Comparison of ENCODE assay signal across 20 cellular contexts in genomic region chr9:137391411-137391754, GRCh38. TPM values are rescaled to one million over a fixed set of nuclear protein-coding genes. Genes with fewer than 3 reads are reported as not detected.
DNase-seq lines count a peak whose midpoint lies in the region; ATAC-seq, FAIRE-seq and TF ChIP-seq lines count a peak whose summit lies in the region.
"Had no signal": no experiment of that assay in that cellular context is flagged by ENCODE, and none has a peak within 500 bp of the region (broad histone marks: within the 10 kb centered on the region; RNA-seq: fewer than 3 reads in every experiment).

No MANE protein-coding gene starts in this region.

- no peak overlapping the region for H2BK15ac ChIP-seq in mesenchymal stem cell (ENCODE audit: low read depth, poor library complexity, severe bottlenecking)

- no peak overlapping the region for H2BK120ac ChIP-seq in mesenchymal stem cell (ENCODE audit: low read depth, low read length)

- ATAC-seq in HCT116 = peak; percentile 44; the same call in 1 of the 2 replicates
- ATAC-seq: K562 had no signal

- TF ChIP-seq POLR2A in HCT116 (IDR thresholded peaks at IDR 0.05; ENCODE audit: borderline replicate concordance, extremely low read depth, insufficient read depth, insufficient read length) (no peak), esophagus muscularis mucosa (IDR thresholded peaks at IDR 0.05; ENCODE audit: low read depth) (no peak)

- no peak overlapping the region for H3K14ac ChIP-seq in mesenchymal stem cell (ENCODE audit: low read length in 2 of 2)

- H3K27ac ChIP-seq in HCT116 (ENCODE audit: low read depth, low read length) = no peak overlapping the region
- peak overlapping the region; percentile 38 to 73 (median 58) for H3K27ac ChIP-seq in esophagus muscularis mucosa (replicated peaks in 1 of 4)
- H3K27ac ChIP-seq in mesenchymal stem cell (ENCODE audit: low read length, poor library complexity, severe bottlenecking) = no peak overlapping the region
- peak overlapping the region; percentile 57 for H3K27ac ChIP-seq in subcutaneous abdominal adipose tissue (ENCODE audit: low read depth, low read length)
- H3K27ac ChIP-seq: GM23248, PC-9 had no signal

- DNase-seq in HCT116 (ENCODE audit: low read depth, low spot score) = no peak
- no peak for DNase-seq in esophagus muscularis mucosa (ENCODE audit: extremely low spot score)
- no peak for DNase-seq in mesenchymal stem cell
- no peak for DNase-seq in stimulated activated CD4-positive, alpha-beta T cell treated with anti-CD3 and anti-CD28 coated beads, Interleukin-1b, Interleukin-23, amount 100 ng/mL, for 48 hours
- DNase-seq in chondrocyte (ENCODE audit: low spot score) = no peak
- no peak for DNase-seq in frontal cortex (ENCODE audit: low spot score in 2 of 2)
- DNase-seq in OCI-M2 (lab: John Stamatoyannopoulos, UW; ENCODE audit: unreplicated experiment) = no peak
- DNase-seq: activated CD4-positive, alpha-beta T cell treated with anti-CD3 and anti-CD28 coated beads for 4 hours; activated gamma-delta T cell; GM23248; natural killer cell; NCI-H2081 treated with DMSO at 0.1 percent for 48 hours; PC-9; SK-N-SH; stimulated activated CD4-positive, alpha-beta T cell treated with anti-CD3 and anti-CD28 coated beads, Interleukin-2, amount 100 ng/mL, for 24 hours had no signal

- BruUV-seq in HCT116 (replicated peaks; lab: Mats Ljungman, UMichigan) = no TSS peak

- no peak overlapping the region for H2BK12ac ChIP-seq in mesenchymal stem cell (ENCODE audit: low read length in 2 of 2)

- H3K4me3 ChIP-seq in HCT116 (replicated peaks in 1 of 2; ENCODE audit: low read depth in 1 of 2, low read length in 2 of 2) (no peak overlapping the region), esophagus muscularis mucosa (peak overlapping the region in 1 of 4 donors; percentile 14), mesenchymal stem cell (ENCODE audit: insufficient read depth in 1 of 2, low read depth in 1 of 2, low read length in 2 of 2) (no peak overlapping the region), subcutaneous abdominal adipose tissue (ENCODE audit: low read depth in 1 of 5, low read length in 5 of 5) (peak overlapping the region in 1 of 5 donors; percentile 31)
- H3K4me3 ChIP-seq: GM23248, K562, PC-9, prostate gland had no signal

- no peak overlapping the region for H3K9ac ChIP-seq in HCT116 (ENCODE audit: low read length)
- no peak overlapping the region for H3K9ac ChIP-seq in mesenchymal stem cell (ENCODE audit: low read length)
- peak overlapping the region in 1 of 5 donors; percentile 35 for H3K9ac ChIP-seq in subcutaneous abdominal adipose tissue (ENCODE audit: low read length in 5 of 5)
- H3K9ac ChIP-seq: GM23248, SK-N-SH had no signal

- no peak overlapping the region for H4K8ac ChIP-seq in mesenchymal stem cell (ENCODE audit: low read length)

- H3K18ac ChIP-seq in mesenchymal stem cell (ENCODE audit: low read depth in 1 of 2, low read length in 2 of 2) = no peak overlapping the region

- POLR2A ChIA-PET in HCT116 (lab: Charles Lee) = no interaction called here

- H4K20me1 ChIP-seq in HCT116 (ENCODE audit: insufficient read depth) = no peaks in the 10 kb centered on the region

- RAD21 ChIA-PET in HCT116 (lab: Charles Lee; ENCODE audit: low non-redundant PET in 1 of 2, low total read pairs in 2 of 2, uncharacterized antibody in 2 of 2, unreplicated experiment in 2 of 2) = no interaction called here

- no peak for TF ChIP-seq EP300 in esophagus muscularis mucosa (IDR thresholded peaks at IDR 0.05)

- H2AFZ ChIP-seq in HCT116 (ENCODE audit: low read depth, low read length, poor library complexity, severe bottlenecking) (no peak overlapping the region), mesenchymal stem cell (ENCODE audit: low read depth, low read length) (no peak overlapping the region)
- H2AFZ ChIP-seq: GM23248, PC-9 had no signal

- no peak overlapping the region for H2BK5ac ChIP-seq in mesenchymal stem cell (ENCODE audit: low read depth, low read length, poor library complexity, severe bottlenecking)

- no peak for TF ChIP-seq RAD21 in HCT116 (IDR thresholded peaks at IDR 0.05; ENCODE audit: low read depth)

- H3K4me1 ChIP-seq in HCT116 (ENCODE audit: control insufficient read depth in 1 of 2, insufficient read depth in 2 of 2, low read length in 2 of 2) = no peaks in the 10 kb centered on the region; a peak in 1 of 4 replicates
- peaks cover 14 to 19% (median 15%) of the 10 kb centered on the region in 4 donors for H3K4me1 ChIP-seq in esophagus muscularis mucosa
- H3K4me1 ChIP-seq in mesenchymal stem cell (ENCODE audit: control insufficient read depth, insufficient read depth, low read depth, low read length) = peaks cover 6% of the 10 kb centered on the region
- peaks cover 0 to 44% (median 6%) of the 10 kb centered on the region in 5 donors for H3K4me1 ChIP-seq in subcutaneous abdominal adipose tissue (ENCODE audit: control insufficient read depth in 5 of 5, insufficient read depth in 5 of 5, low read length in 5 of 5)
- H3K4me1 ChIP-seq: prostate gland had no signal

- no peak overlapping the region for H3K4ac ChIP-seq in mesenchymal stem cell (ENCODE audit: low read depth in 1 of 2, low read length in 2 of 2)

- H3K36me3 ChIP-seq in HCT116 (ENCODE audit: control insufficient read depth in 1 of 2, insufficient read depth in 2 of 2, low read length in 2 of 2) (no peaks in the 10 kb centered on the region), esophagus muscularis mucosa (peaks cover 0 to 60% (median 37%) of the 10 kb centered on the region in 4 donors), mesenchymal stem cell (ENCODE audit: control insufficient read depth in 1 of 2, insufficient read depth in 2 of 2, low read depth in 1 of 2, low read length in 2 of 2) (peaks cover 0 to 54% of the 10 kb centered on the region in 2 experiments), subcutaneous abdominal adipose tissue (ENCODE audit: control insufficient read depth in 5 of 5, insufficient read depth in 5 of 5, low read length in 5 of 5) (peaks cover 0 to 29% (median 10%) of the 10 kb centered on the region in 5 donors)
- H3K36me3 ChIP-seq: prostate gland had no signal

- H2AK5ac ChIP-seq in mesenchymal stem cell (ENCODE audit: low read length, severe bottlenecking) = no peak overlapping the region

- H3K79me1 ChIP-seq in mesenchymal stem cell (replicated peaks; ENCODE audit: low read length, poor library complexity, severe bottlenecking) = no peaks in the 10 kb centered on the region

- H3K9me3 ChIP-seq in HCT116 (ENCODE audit: control insufficient read depth in 1 of 2, insufficient read depth in 1 of 2, low read depth in 1 of 2, low read length in 2 of 2) (no peaks in the 10 kb centered on the region), esophagus muscularis mucosa (no peaks in the 10 kb centered on the region), mesenchymal stem cell (ENCODE audit: control insufficient read depth, low read length) (no peaks in the 10 kb centered on the region), subcutaneous abdominal adipose tissue (ENCODE audit: control insufficient read depth in 5 of 5, low read length in 5 of 5) (no peaks in the 10 kb centered on the region)
- H3K9me3 ChIP-seq: prostate gland, SK-N-SH had no signal

- H3K4me2 ChIP-seq in HCT116 (ENCODE audit: low read length) (no peak overlapping the region), mesenchymal stem cell (ENCODE audit: low read length, poor library complexity, severe bottlenecking) (no peak overlapping the region)
- H3K4me2 ChIP-seq: PC-9, SK-N-SH had no signal

- WGBS in esophagus muscularis mucosa = 81% methylated on average over 11 of the region's 22 CpGs
- WGBS in mesenchymal stem cell = 85% methylated on average over 22 of the region's 22 CpGs

- H3K27me3 Mint-ChIP-seq in chondrocyte (ENCODE audit: low read depth) = no peaks in the 10 kb centered on the region

- H3K4me3 Mint-ChIP-seq in chondrocyte (ENCODE audit: unreplicated experiment) = no peak overlapping the region
- H3K4me3 Mint-ChIP-seq: natural killer cell had no signal

- no peaks in the 10 kb centered on the region for H3K9me3 Mint-ChIP-seq in chondrocyte (ENCODE audit: low read depth)
- H3K9me3 Mint-ChIP-seq: natural killer cell had no signal

- peaks cover 5% of the 10 kb centered on the region for H3K36me3 Mint-ChIP-seq in chondrocyte (ENCODE audit: low read depth)
- H3K36me3 Mint-ChIP-seq: natural killer cell had no signal

- FAIRE-seq in frontal cortex (lab: Jason Lieb, UNC) = no peak
- FAIRE-seq: K562 had no signal

- H3K23ac ChIP-seq in mesenchymal stem cell (ENCODE audit: low read length in 2 of 2) = no peak overlapping the region

- peak overlapping the region; percentile 29 for H4K91ac ChIP-seq in mesenchymal stem cell (ENCODE audit: low read length)

- no peaks in the 10 kb centered on the region for H3K4me1 Mint-ChIP-seq in chondrocyte (ENCODE audit: low read depth)

- H3K27ac Mint-ChIP-seq in chondrocyte (ENCODE audit: unreplicated experiment) = no peak overlapping the region

- TF ChIP-seq CTCF in HCT116 (IDR thresholded peaks at IDR 0.05 in 2 of 3, conservative IDR thresholded peaks at IDR 0.05 in 1 of 3; ENCODE audit: borderline replicate concordance in 1 of 3, insufficient read depth in 1 of 3, low read depth in 2 of 3, low read length in 2 of 3) = no peak
- no peak for TF ChIP-seq CTCF in esophagus muscularis mucosa (IDR thresholded peaks at IDR 0.05)
- no peak for TF ChIP-seq CTCF in chondrocyte (IDR thresholded peaks at IDR 0.05)

- CTCF ChIA-PET in HCT116 (lab: Charles Lee) = no interaction called here

- H3K9me2 ChIP-seq in HCT116 (ENCODE audit: insufficient read depth) = no peaks in the 10 kb centered on the region
- H3K9me2 ChIP-seq: SK-N-SH had no signal

- H3K79me2 ChIP-seq in HCT116 (ENCODE audit: insufficient read depth, low read length) = no peaks in the 10 kb centered on the region

- H3K27me3 ChIP-seq in HCT116 (ENCODE audit: insufficient read depth, low read length) (no peaks in the 10 kb centered on the region), esophagus muscularis mucosa (no peaks in the 10 kb centered on the region), mesenchymal stem cell (ENCODE audit: control insufficient read depth in 1 of 2, insufficient read depth in 1 of 2, low read length in 2 of 2) (no peaks in the 10 kb centered on the region), subcutaneous abdominal adipose tissue (ENCODE audit: control insufficient read depth in 5 of 5, insufficient read depth in 4 of 5, low read length in 5 of 5) (no peaks in the 10 kb centered on the region)

- intact Hi-C loops in HCT116 (cut with micrococcal nuclease) = no loop called here
- intact Hi-C loops in esophagus muscularis mucosa (cut with DNase I) = no loop called here

RNA-seq across cellular contexts. Expression of gene EXD3, which starts 31.6 kb away (rescaled TPM):
- 25.4 TPM for total RNA-seq in HCT116 (2021; ENCODE audit: unreplicated experiment)
- 19.3 and 20.2 TPM in 2 replicates for polyA plus RNA-seq in HCT116 (2012)
- 10 to 100 TPM in 3 of 4 donors, 1 to 10 TPM in 1; 8.3 to 22.3 (median 14.2) TPM for total RNA-seq in esophagus muscularis mucosa
- 7.1 TPM for polyA plus RNA-seq in mesenchymal stem cell (2013, experiment 1 of 2)
- 7.2 TPM for polyA plus RNA-seq in mesenchymal stem cell (2013, experiment 2 of 2)
- 10.7 to 15.7 TPM (median 11.6 TPM) in 3 replicates for total RNA-seq in chondrocyte
- total RNA-seq in frontal cortex = 12.6 TPM

RNA-seq across cellular contexts. Expression of gene NOXA1, which starts 31.8 kb away (rescaled TPM):
- 13.2 TPM for total RNA-seq in HCT116 (2021; ENCODE audit: unreplicated experiment)
- 6.2 and 6.5 TPM in 2 replicates for polyA plus RNA-seq in HCT116 (2012)
- 1 to 10 TPM; 2.1 to 4.0 (median 3.0) TPM for total RNA-seq in esophagus muscularis mucosa
- 0.21 TPM for polyA plus RNA-seq in mesenchymal stem cell (2013, experiment 1 of 2)
- 0.14 TPM for polyA plus RNA-seq in mesenchymal stem cell (2013, experiment 2 of 2)
- total RNA-seq in chondrocyte = 0.97 to 2.5 TPM (median 2.0 TPM) in 3 replicates
- 1.2 TPM for total RNA-seq in frontal cortex
- total RNA-seq: fibroblast of villous mesenchyme had no signal

RNA-seq across cellular contexts. Expression of gene ENTPD8, which starts 49.8 kb away (rescaled TPM):
- total RNA-seq in HCT116 (2021; ENCODE audit: unreplicated experiment) (1.7 TPM), esophagus muscularis mucosa (not detected), chondrocyte (0.10 TPM in 1 of 3 replicates, not detected in the others), frontal cortex (not detected)
- 1.5 and 1.8 TPM in 2 replicates for polyA plus RNA-seq in HCT116 (2012)
- polyA plus RNA-seq in mesenchymal stem cell (2013, experiment 1 of 2) = 0.01 TPM
- 0.03 TPM for polyA plus RNA-seq in mesenchymal stem cell (2013, experiment 2 of 2)
- total RNA-seq: GM23248, natural killer cell, subcutaneous adipose tissue had no signal
- polyA plus RNA-seq: GM23248 had no signal

Comparison
In these comparisons a context has a peak if more than half of its experiments do, and no peak if none do; other contexts are left out.
1. H3K27ac ChIP-seq: peak in esophagus muscularis mucosa (4 of 4) and subcutaneous abdominal adipose tissue (single experiment); none in HCT116 (single experiment) and mesenchymal stem cell (single experiment).